ENCODE assay signal across 2 cellular contexts in genomic region chr11:72085836-72086475, GRCh38.
TF ChIP-seq lines count a peak whose summit lies in the region.

No MANE protein-coding gene starts in this region.

TF ChIP-seq in GM23338, 12 proteins besides CTCF, POLR2A, EP300 and RAD21:
- no peak for TF ChIP-seq EZH2phosphoT487 (IDR thresholded peaks at IDR 0.05; ENCODE audit: unreplicated experiment)
- TF ChIP-seq ETS1 (IDR thresholded peaks at IDR 0.05): no peak
- TF ChIP-seq ZNF114 (CRISPR knock-in tag; IDR thresholded peaks at IDR 0.05): no peak
- TF ChIP-seq ZNF462 (CRISPR knock-in tag; IDR thresholded peaks at IDR 0.05): no peak
- no peak for TF ChIP-seq EZH2 (IDR thresholded peaks at IDR 0.05; ENCODE audit: low read depth, unreplicated experiment)
- no peak for TF ChIP-seq POLR2AphosphoS5 (IDR thresholded peaks at IDR 0.05; ENCODE audit: low read depth)
- TF ChIP-seq JUNB (IDR thresholded peaks at IDR 0.05; ENCODE audit: unreplicated experiment): no peak
- TF ChIP-seq STAT1 (IDR thresholded peaks at IDR 0.05; ENCODE audit: unreplicated experiment): no peak
- TF ChIP-seq ZNF331 (CRISPR knock-in tag; IDR thresholded peaks at IDR 0.05; ENCODE audit: low read depth): no peak
- no peak for TF ChIP-seq CREB1 (CRISPR knock-in tag; IDR thresholded peaks at IDR 0.05; ENCODE audit: low read depth)
- TF ChIP-seq REST (IDR thresholded peaks at IDR 0.05; ENCODE audit: unreplicated experiment): no peak
- no peak for TF ChIP-seq NANOG (IDR thresholded peaks at IDR 0.05; ENCODE audit: borderline replicate concordance)

TF ChIP-seq in GM12878, 131 proteins besides CTCF, POLR2A, EP300 and RAD21:
- peak; percentile 23 for TF ChIP-seq USF1 (IDR thresholded peaks at IDR 0.05; ENCODE audit: borderline replicate concordance, extremely low read length, insufficient read depth, low read depth, low read length)
- TF ChIP-seq TARDBP (IDR thresholded peaks at IDR 0.05; ENCODE audit: borderline replicate concordance): no peak
